31 cellular contexts compared by ENCODE assay signal in the genomic region with DNA sequence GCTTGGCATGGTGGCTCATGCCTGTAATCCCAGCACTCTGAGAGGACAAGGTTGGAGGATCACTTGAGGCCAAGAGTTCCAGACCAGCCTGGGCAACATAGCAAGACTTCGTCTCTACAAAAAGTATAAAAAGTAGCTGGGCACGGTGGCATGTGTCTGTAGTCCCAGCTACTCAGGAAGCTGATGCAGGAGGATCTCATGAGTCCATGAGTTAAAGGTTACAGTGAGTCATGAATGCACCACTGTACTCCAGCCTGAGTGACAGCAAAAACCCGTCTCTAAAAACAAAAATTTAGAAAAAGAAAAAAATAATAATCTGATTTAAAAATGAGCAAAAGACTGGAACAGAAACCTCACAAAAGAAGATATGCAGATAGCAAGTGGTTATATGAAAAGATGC.
DNase-seq lines count a peak whose midpoint lies in the region; ATAC-seq, FAIRE-seq and TF ChIP-seq lines count a peak whose summit lies in the region.
"Had no signal": no experiment of that assay in that cellular context is flagged by ENCODE, and none has a peak within 500 bp of the region (broad histone marks: within the 10 kb centered on the region; RNA-seq: fewer than 3 reads in every experiment).

No MANE protein-coding gene starts in this region.

- H3K9ac ChIP-seq in IMR-90 (ENCODE audit: low read depth, low read length) (no peak overlapping the region), astrocyte (ENCODE audit: low read length) (no peak overlapping the region), endodermal cell (ENCODE audit: extremely low read depth, low read length, poor library complexity, severe bottlenecking) (no peak overlapping the region)
- H3K9ac ChIP-seq: KMS-11, SK-N-SH had no signal

- no peak overlapping the region for H2AK5ac ChIP-seq in IMR-90 (ENCODE audit: low read depth, low read length)

- H3K36me3 Mint-ChIP-seq in astrocyte (ENCODE audit: low read depth, unreplicated experiment), result no peaks in the 10 kb centered on the region
- no peaks in the 10 kb centered on the region for H3K36me3 Mint-ChIP-seq in endodermal cell (ENCODE audit: low read depth)
- H3K36me3 Mint-ChIP-seq in Caco-2 (ENCODE audit: insufficient read depth, unreplicated experiment), result no peaks in the 10 kb centered on the region

- POLR2A ChIA-PET in IMR-90 (lab: Charles Lee; ENCODE audit: unreplicated experiment), result no interaction called here
- POLR2A ChIA-PET in Caco-2 (lab: Charles Lee), result no interaction called here

- intact Hi-C loops in IMR-90 (cut with micrococcal nuclease) (no loop called here), Caco-2 (cut with micrococcal nuclease; ENCODE audit: unreplicated experiment) (no loop called here)

- H2AFZ ChIP-seq in IMR-90 (replicated peaks; ENCODE audit: low read length, poor library complexity) (no peak overlapping the region), astrocyte (ENCODE audit: low read depth, low read length) (no peak overlapping the region)

- 100% methylated on average over 1 of the region's 3 CpGs; no CpG with 5 or more reads in 1 of the 2 experiments for WGBS in IMR-90 (ENCODE audit: extremely low coverage in 2 of 2, insufficient read length in 1 of 2), 2 experiments
- WGBS in endodermal cell (ENCODE audit: insufficient coverage in 1 of 2, insufficient read length in 1 of 2), 2 experiments, result 81 to 93% methylated on average over 2 to 3 of the region's 3 CpGs

- no peak overlapping the region for H3K18ac ChIP-seq in IMR-90 (ENCODE audit: low read depth, low read length)

- H2BK5ac ChIP-seq in IMR-90 (ENCODE audit: low read depth, low read length, poor library complexity, severe bottlenecking), result no peak overlapping the region

- no peak overlapping the region for H2BK20ac ChIP-seq in IMR-90 (ENCODE audit: low read depth, low read length)

- H3K4ac ChIP-seq in IMR-90 (ENCODE audit: low read depth, low read length), result no peak overlapping the region

- H3K27me3 Mint-ChIP-seq in astrocyte (ENCODE audit: low read depth, unreplicated experiment) (no peaks in the 10 kb centered on the region), endodermal cell (ENCODE audit: insufficient read depth) (no peaks in the 10 kb centered on the region), Caco-2 (ENCODE audit: insufficient read depth, unreplicated experiment) (no peaks in the 10 kb centered on the region)
- H3K27me3 Mint-ChIP-seq: CD4-positive, CD25-positive, alpha-beta regulatory T cell had no signal

- no peak overlapping the region for H2BK15ac ChIP-seq in IMR-90 (ENCODE audit: low read depth, low read length)

- H3K9me3 Mint-ChIP-seq in astrocyte (ENCODE audit: unreplicated experiment) (no peaks in the 10 kb centered on the region), endodermal cell (no peaks in the 10 kb centered on the region), Caco-2 (ENCODE audit: unreplicated experiment) (peaks cover 10% of the 10 kb centered on the region)
- H3K9me3 Mint-ChIP-seq: nephron progenitor cell had no signal

- in situ Hi-C loops in IMR-90 (cut with MboI; ENCODE audit: low sequenced_read_pairs), result no loop called here

- H3K4me1 Mint-ChIP-seq in astrocyte (ENCODE audit: low read depth, unreplicated experiment) (peaks cover 7% of the 10 kb centered on the region), endodermal cell (peaks cover 2% of the 10 kb centered on the region), Caco-2 (ENCODE audit: low read depth, unreplicated experiment) (no peaks in the 10 kb centered on the region)
- H3K4me1 Mint-ChIP-seq: nephron progenitor cell; stimulated activated effector memory CD8-positive, alpha-beta T cell treated with anti-CD3 and anti-CD28 coated beads, Interleukin-12 subunit alpha, Interleukin-12 subunit beta, amount 100 ng/mL, for 72 hours had no signal

- BruUV-seq in IMR-90 (replicated peaks; lab: Mats Ljungman, UMichigan) (no TSS peak), Caco-2 (replicated peaks; lab: Mats Ljungman, UMichigan) (no TSS peak)

- no peak overlapping the region for H4K5ac ChIP-seq in IMR-90 (ENCODE audit: low read depth, low read length)

- H4K91ac ChIP-seq in IMR-90 (ENCODE audit: insufficient read depth, low read depth, low read length), result no peak overlapping the region

- DNase-seq in COLO829 (ENCODE audit: low spot score) (peak; percentile 2), IMR-90 (peak; percentile 36), astrocyte (ENCODE audit: low read depth) (peak; percentile 20), epithelial cell of esophagus (ENCODE audit: low read depth) (peak; percentile 7), NCI-H2081 (lab: John Stamatoyannopoulos, UW) (no peak), endodermal cell (no peak), islet precursor cell (no peak), Caco-2 (no peak)
- DNase-seq: activated CD4-positive, alpha-beta T cell treated with anti-CD3 and anti-CD28 coated beads, Interleukin-2, amount 50 U/mL, for 4 hours; activated T-cell treated with anti-CD3 and anti-CD28 coated beads, Interleukin-2, amount 50 U/mL, for 72 hours; AML-193; CD4-positive, CD25-positive, alpha-beta regulatory T cell; effector CD4-positive, alpha-beta T cell; erythroblast; gastrocnemius medialis; H7; NCI-H1436 treated with DMSO at 0.1 percent for 48 hours; NCI-H446 treated with DMSO at 0.1 percent for 48 hours; NCI-H774; nephron progenitor cell; SK-N-SH; stimulated activated CD4-positive, alpha-beta T cell treated with anti-CD3 and anti-CD28 coated beads, Interleukin-4, amount 100 ng/mL, for 4 hours had no signal

- no peak overlapping the region for H3K23ac ChIP-seq in IMR-90 (ENCODE audit: low read depth, low read length)

- no peak overlapping the region for H2BK120ac ChIP-seq in IMR-90 (ENCODE audit: low read depth, low read length)

- TF ChIP-seq POLR2A in IMR-90 (IDR thresholded peaks at IDR 0.05; ENCODE audit: low read depth, low read length), result no peak

- H3K27ac Mint-ChIP-seq in astrocyte (ENCODE audit: unreplicated experiment), result no peak overlapping the region
- no peak overlapping the region for H3K27ac Mint-ChIP-seq in endodermal cell
- H3K27ac Mint-ChIP-seq in Caco-2 (ENCODE audit: unreplicated experiment), result no peak overlapping the region
- H3K27ac Mint-ChIP-seq: activated T-cell treated with anti-CD3 and anti-CD28 coated beads, Interleukin-2, amount 50 U/mL, for 72 hours; CD4-positive, CD25-positive, alpha-beta regulatory T cell; nephron progenitor cell; stimulated activated effector memory CD8-positive, alpha-beta T cell treated with anti-CD3 and anti-CD28 coated beads, Interleukin-12 subunit alpha, Interleukin-12 subunit beta, amount 100 ng/mL, for 72 hours; T-helper 1 cell treated with Interleukin-12 subunit alpha and Interleukin-12 subunit beta and Interleukin-4 antibody, amounts not matched to agents 30 μg/mL and 1 μg/mL, for 36 hours had no signal

- no peak for ATAC-seq in IMR-90 (ENCODE audit: low read depth)
- ATAC-seq: activated CD4-positive, CD25-positive, alpha-beta regulatory T cell treated with anti-CD3 and anti-CD28 coated beads, Interleukin-2, amount 50 U/mL, for 24 hours; activated T-cell treated with anti-CD3 and anti-CD28 coated beads, Interleukin-2, amount 50 U/mL, for 72 hours; gastrocnemius medialis; GM12878; stimulated activated effector memory CD8-positive, alpha-beta T cell treated with anti-CD3 and anti-CD28 coated beads, Interleukin-12 subunit alpha, Interleukin-12 subunit beta, amount 100 ng/mL, for 72 hours had no signal

- dilution Hi-C loops in IMR-90 (cut with HindIII; ENCODE audit: low sequenced_read_pairs, unreplicated experiment), result no loop called here

- no peak overlapping the region for H3K27ac ChIP-seq in IMR-90 (ENCODE audit: insufficient read depth, low read length)
- no peak overlapping the region for H3K27ac ChIP-seq in astrocyte (ENCODE audit: low read depth, low read length)
- no peak overlapping the region for H3K27ac ChIP-seq in endodermal cell (ENCODE audit: low read depth, low read length)
- H3K27ac ChIP-seq: gastrocnemius medialis, HL-60, KMS-11, tibial nerve had no signal

- H3K4me3 ChIP-seq in IMR-90 (ENCODE audit: insufficient read depth, low read depth, low read length) (no peak overlapping the region), astrocyte (ENCODE audit: insufficient read depth, low read depth, low read length) (no peak overlapping the region), epithelial cell of esophagus (ENCODE audit: low read length) (no peak overlapping the region), endodermal cell (ENCODE audit: low read length) (no peak overlapping the region), Caco-2 (ENCODE audit: low read depth, low read length) (no peak overlapping the region)
- H3K4me3 ChIP-seq: gastrocnemius medialis, GM12878, lung, tibial nerve had no signal

- H3K4me1 ChIP-seq in IMR-90 (ENCODE audit: control insufficient read depth, insufficient read depth, low read length) (no peaks in the 10 kb centered on the region), astrocyte (ENCODE audit: insufficient read depth, low read length) (peaks cover 2% of the 10 kb centered on the region), endodermal cell (ENCODE audit: control insufficient read depth, insufficient read depth, low read length) (no peaks in the 10 kb centered on the region), Caco-2 (no peaks in the 10 kb centered on the region)
- H3K4me1 ChIP-seq: gastrocnemius medialis, tibial nerve had no signal

- peaks cover 0 to 2% of the 10 kb centered on the region in 2 experiments; a peak in 2 of 4 replicates for H3K79me1 ChIP-seq in IMR-90 (ENCODE audit: low read depth in 1 of 2, low read length in 2 of 2)

- no peak overlapping the region for H4K8ac ChIP-seq in IMR-90 (ENCODE audit: low read depth in 2 of 2, low read length in 2 of 2)

- TF ChIP-seq RAD21 in IMR-90 (IDR thresholded peaks at IDR 0.05; ENCODE audit: low read length), result no peak

- FAIRE-seq in astrocyte (lab: Jason Lieb, UNC), result no peak
- FAIRE-seq: A204.1, GM12878 had no signal

- no peaks in the 10 kb centered on the region for H3K79me2 ChIP-seq in astrocyte (ENCODE audit: insufficient read depth, low read length)

- CTCF ChIA-PET in IMR-90 (lab: Yijun Ruan, JAX) (no interaction called here), Caco-2 (lab: Charles Lee) (no interaction called here)

- no peaks in the 10 kb centered on the region for H3K27me3 ChIP-seq in IMR-90 (ENCODE audit: control insufficient read depth, insufficient read depth, low read length)
- H3K27me3 ChIP-seq in astrocyte (ENCODE audit: insufficient read depth, low read length), result no peaks in the 10 kb centered on the region
- H3K27me3 ChIP-seq in endodermal cell (ENCODE audit: control insufficient read depth, insufficient read depth, low read length, poor library complexity, severe bottlenecking), result no peaks in the 10 kb centered on the region
- H3K27me3 ChIP-seq in Caco-2 (replicated peaks; ENCODE audit: control insufficient read depth, insufficient read depth, low read length), result no peaks in the 10 kb centered on the region
- H3K27me3 ChIP-seq: gastrocnemius medialis, tibial nerve had no signal

- H3K36me3 ChIP-seq in IMR-90 (ENCODE audit: control insufficient read depth, insufficient read depth, low read length) (no peaks in the 10 kb centered on the region), astrocyte (ENCODE audit: insufficient read depth, low read length) (no peaks in the 10 kb centered on the region), endodermal cell (ENCODE audit: control insufficient read depth, insufficient read depth, low read length) (peaks cover 4% of the 10 kb centered on the region), Caco-2 (ENCODE audit: control insufficient read depth, insufficient read depth, low read length) (no peaks in the 10 kb centered on the region)
- H3K36me3 ChIP-seq: gastrocnemius medialis had no signal

- H3K14ac ChIP-seq in IMR-90 (replicated peaks; ENCODE audit: low read depth, low read length), result no peak overlapping the region

- H3K9me1 ChIP-seq in IMR-90 (ENCODE audit: insufficient read depth, low read length), result no peaks in the 10 kb centered on the region

- no peak overlapping the region for H3K4me2 ChIP-seq in IMR-90 (ENCODE audit: low read depth, low read length)
- H3K4me2 ChIP-seq in astrocyte (ENCODE audit: low read length), result peak overlapping the region; percentile 34
- H3K4me2 ChIP-seq: KMS-11, SK-N-SH had no signal

- no peak for TF ChIP-seq CTCF in IMR-90 (conservative IDR thresholded peaks at IDR 0.05; ENCODE audit: low read depth, low read length)
- TF ChIP-seq CTCF in astrocyte (IDR thresholded peaks at IDR 0.05; ENCODE audit: insufficient read depth, low read depth, low read length), result no peak
- TF ChIP-seq CTCF in epithelial cell of esophagus (IDR thresholded peaks at IDR 0.05; ENCODE audit: insufficient read depth, low read depth, low read length, missing control alignments), result no peak
- no peak for TF ChIP-seq CTCF in endodermal cell (conservative IDR thresholded peaks at IDR 0.05)
- no peak for TF ChIP-seq CTCF in Caco-2 (IDR thresholded peaks at IDR 0.05; ENCODE audit: insufficient read depth in 1 of 2, low read depth in 1 of 2, low read length in 1 of 2, severe bottlenecking in 1 of 2, unreplicated experiment in 1 of 2)

- H3K9me3 ChIP-seq in IMR-90 (ENCODE audit: control insufficient read depth, insufficient read depth, low read length) (no peaks in the 10 kb centered on the region), astrocyte (ENCODE audit: insufficient read depth, low read depth, low read length) (no peaks in the 10 kb centered on the region), endodermal cell (ENCODE audit: control insufficient read depth, low read length) (no peaks in the 10 kb centered on the region), Caco-2 (no peaks in the 10 kb centered on the region)
- H3K9me3 ChIP-seq: gastrocnemius medialis, SK-N-SH, tibial nerve had no signal

- H4K20me1 ChIP-seq in IMR-90 (ENCODE audit: insufficient read depth, low read length), result no peaks in the 10 kb centered on the region; the same call in 1 of the 2 replicates
- no peaks in the 10 kb centered on the region for H4K20me1 ChIP-seq in astrocyte (ENCODE audit: insufficient read depth, low read length)

- H3K4me3 Mint-ChIP-seq in astrocyte (ENCODE audit: unreplicated experiment) (no peak overlapping the region), endodermal cell (no peak overlapping the region), Caco-2 (ENCODE audit: unreplicated experiment) (no peak overlapping the region)
- H3K4me3 Mint-ChIP-seq: activated T-cell treated with anti-CD3 and anti-CD28 coated beads, Interleukin-2, amount 50 U/mL, for 72 hours; CD4-positive, CD25-positive, alpha-beta regulatory T cell; nephron progenitor cell; stimulated activated effector memory CD8-positive, alpha-beta T cell treated with anti-CD3 and anti-CD28 coated beads, Interleukin-12 subunit alpha, Interleukin-12 subunit beta, amount 100 ng/mL, for 72 hours; T-helper 1 cell treated with Interleukin-12 subunit alpha and Interleukin-12 subunit beta and Interleukin-4 antibody, amounts not matched to agents 30 μg/mL and 1 μg/mL, for 36 hours had no signal

- no peak overlapping the region for H2AK9ac ChIP-seq in IMR-90 (replicated peaks; ENCODE audit: low read depth, low read length, poor library complexity)

- H3K56ac ChIP-seq in IMR-90 (ENCODE audit: extremely low read depth, insufficient read depth, low read length), result no peak overlapping the region

Comparison
In these comparisons a context has a peak if more than half of its experiments do, and no peak if none do; other contexts are left out.
1. DNase-seq: peak in COLO829 (single experiment), IMR-90 (single experiment), astrocyte (single experiment) and epithelial cell of esophagus (single experiment); none in NCI-H2081 (0 of 2), endodermal cell (single experiment), islet precursor cell (single experiment) and Caco-2 (0 of 2).